Comparison of ENCODE assay signal across 23 cellular contexts in genomic region chr15:58369956-58370355, GRCh38.
DNase-seq lines count a peak whose midpoint lies in the region; ATAC-seq, FAIRE-seq and TF ChIP-seq lines count a peak whose summit lies in the region.
"Had no signal": no experiment of that assay in that cellular context is flagged by ENCODE, and none has a peak within 500 bp of the region (broad histone marks: within the 10 kb centered on the region; RNA-seq: fewer than 3 reads in every experiment).

No MANE protein-coding gene starts in this region.

- H3K36me3 Mint-ChIP-seq in T-helper 2 cell treated with Interferon-gamma antibody and Interleukin-4, amounts not matched to agents 5 μg/mL and 100 μg/mL, for 36 hours (ENCODE audit: low read depth), result peaks cover 9% of the 10 kb centered on the region
- H3K36me3 Mint-ChIP-seq in natural killer cell treated with Interleukin-12 subunit alpha and Interleukin-12 subunit beta and Interleukin-15 and Interleukin-18, amount 100 ng/mL, for 72 hours, result peaks cover 6% of the 10 kb centered on the region
- H3K36me3 Mint-ChIP-seq in activated CD8-positive, alpha-beta T cell treated with anti-CD3 and anti-CD28 coated beads, Interleukin-2, amount 10 ng/mL, durations not matched to agents 7 days and 5 days (ENCODE audit: low read depth), result peaks cover 6% of the 10 kb centered on the region
- H3K36me3 Mint-ChIP-seq: CD4-positive, alpha-beta memory T cell had no signal

- CTCF ChIA-PET in GM12878 (lab: Yijun Ruan, JAX), result no interaction called here
- CTCF ChIA-PET in activated CD8-positive, alpha-beta T cell treated with anti-CD3 and anti-CD28 coated beads, Interleukin-2, amount 10 ng/mL, durations not matched to agents 7 days and 5 days (lab: Charles Lee), result interaction anchor here (2.3 kb wide), 1 partner anchor 12 kb away, joined by 6 read pairs; no protein-coding TSS in a partner anchor

- POLR2A ChIA-PET in GM12878 (lab: Charles Lee), result interaction anchor here (1.3 kb wide), 1 partner anchor 37 kb away, joined by 6 read pairs; no protein-coding TSS in a partner anchor
- POLR2A ChIA-PET in activated CD8-positive, alpha-beta T cell treated with anti-CD3 and anti-CD28 coated beads, Interleukin-2, amount 10 ng/mL, durations not matched to agents 7 days and 5 days (lab: Charles Lee), result interaction anchor here (0.6 kb wide), 2 partner anchors 39 to 1706 kb away, joined by 3 read pairs; no protein-coding TSS in a partner anchor

- DNase-seq in T-helper 2 cell treated with Interferon-gamma antibody and Interleukin-4, amounts not matched to agents 5 μg/mL and 100 μg/mL, for 36 hours (ENCODE audit: low spot score), result no peak
- DNase-seq in T-helper 2 cell (no peak), GM12878 (ENCODE audit: low read depth, low spot score) (no peak), H4 (ENCODE audit: low spot score) (no peak)
- DNase-seq in natural killer cell treated with Interleukin-12 subunit alpha and Interleukin-12 subunit beta and Interleukin-15 and Interleukin-18, amount 100 ng/mL, for 72 hours (ENCODE audit: low spot score), result no peak
- no peak for DNase-seq in activated CD8-positive, alpha-beta T cell treated with anti-CD3 and anti-CD28 coated beads, Interleukin-2, amount 10 ng/mL, durations not matched to agents 7 days and 5 days
- DNase-seq: Caco-2, DMS 273 treated with DMSO at 0.1 percent for 48 hours, DMS79 treated with DMSO at 0.1 percent for 48 hours, NCI-H1105, NCI-H2081 treated with DMSO at 0.1 percent for 48 hours, NCI-H2171 treated with DMSO at 0.1 percent for 48 hours, NCI-H526, RPMI8226, SHP77 had no signal

- ATAC-seq in GM12878 (no peak), HG03280 (IDR thresholded peaks at IDR 0.05; ENCODE audit: unreplicated experiment) (no peak), GM18517 (IDR thresholded peaks at IDR 0.05; ENCODE audit: unreplicated experiment) (no peak)
- no peak for ATAC-seq in natural killer cell treated with Interleukin-12 subunit alpha and Interleukin-12 subunit beta and Interleukin-15 and Interleukin-18, amount 100 ng/mL, for 72 hours
- no peak for ATAC-seq in activated CD8-positive, alpha-beta T cell treated with anti-CD3 and anti-CD28 coated beads, Interleukin-2, amount 10 ng/mL, durations not matched to agents 7 days and 5 days

- peaks cover 13% of the 10 kb centered on the region for H3K9me3 Mint-ChIP-seq in T-helper 2 cell treated with Interferon-gamma antibody and Interleukin-4, amounts not matched to agents 5 μg/mL and 100 μg/mL, for 36 hours
- peaks cover 4% of the 10 kb centered on the region for H3K9me3 Mint-ChIP-seq in natural killer cell treated with Interleukin-12 subunit alpha and Interleukin-12 subunit beta and Interleukin-15 and Interleukin-18, amount 100 ng/mL, for 72 hours
- peaks cover 17% of the 10 kb centered on the region for H3K9me3 Mint-ChIP-seq in activated CD8-positive, alpha-beta T cell treated with anti-CD3 and anti-CD28 coated beads, Interleukin-2, amount 10 ng/mL, durations not matched to agents 7 days and 5 days (ENCODE audit: insufficient read depth)

- no peaks in the 10 kb centered on the region for H3K27me3 Mint-ChIP-seq in T-helper 2 cell treated with Interferon-gamma antibody and Interleukin-4, amounts not matched to agents 5 μg/mL and 100 μg/mL, for 36 hours (ENCODE audit: low read depth)
- no peaks in the 10 kb centered on the region for H3K27me3 Mint-ChIP-seq in natural killer cell treated with Interleukin-12 subunit alpha and Interleukin-12 subunit beta and Interleukin-15 and Interleukin-18, amount 100 ng/mL, for 72 hours
- H3K27me3 Mint-ChIP-seq in activated CD8-positive, alpha-beta T cell treated with anti-CD3 and anti-CD28 coated beads, Interleukin-2, amount 10 ng/mL, durations not matched to agents 7 days and 5 days (ENCODE audit: low read depth), result peaks cover 9% of the 10 kb centered on the region

- TF ChIP-seq EP300 in GM12878 (IDR thresholded peaks at IDR 0.05; ENCODE audit: borderline replicate concordance in 1 of 2, control insufficient read depth in 1 of 2, low read depth in 2 of 2, low read length in 2 of 2), result no peak

- RAD21 ChIA-PET in GM12878 (lab: Charles Lee; ENCODE audit: unreplicated experiment), result interaction anchor here (1.0 to 2.3 kb wide), 2 partner anchors 10 to 12 kb away, joined by 4 to 7 read pairs; no protein-coding TSS in a partner anchor

- TF ChIP-seq CTCF in GM12878 (IDR thresholded peaks at IDR 0.05 in 2 of 3, conservative IDR thresholded peaks at IDR 0.05 in 1 of 3; ENCODE audit: control insufficient read depth in 2 of 3, extremely low read depth in 1 of 3, insufficient read depth in 1 of 3, low read depth in 3 of 3, low read length in 3 of 3), result no peak

- H3K4me2 ChIP-seq in GM12878 (ENCODE audit: control insufficient read depth, insufficient read depth), result peak overlapping the region; percentile 39; the same call in 1 of the 2 replicates
- H3K4me2 ChIP-seq: BLaER1 treated with 17β-estradiol and CSF1 and Interleukin-3, amounts not matched to agents 10 nM and 100 nM; KMS-11 had no signal

- peak; percentile 41 for FAIRE-seq in GM12878 (lab: Jason Lieb, UNC)
- FAIRE-seq: H1, HTR-8/SVneo had no signal

- TF ChIP-seq POLR2A in GM12878 (IDR thresholded peaks at IDR 0.05; ENCODE audit: low read depth, low read length), result no peak

- intact Hi-C loops in GM12878 (cut with micrococcal nuclease; ENCODE audit: unreplicated experiment), result no loop called here

- no peak for TF ChIP-seq RAD21 in GM12878 (IDR thresholded peaks at IDR 0.05; ENCODE audit: insufficient read depth, low read depth, low read length)

- no peaks in the 10 kb centered on the region for H3K9me3 ChIP-seq in GM12878 (replicated peaks; ENCODE audit: control insufficient read depth, insufficient read depth, low read length)
- H3K9me3 ChIP-seq: Caco-2 had no signal

- no peaks in the 10 kb centered on the region for H3K36me3 ChIP-seq in GM12878 (ENCODE audit: control insufficient read depth in 2 of 2, insufficient read depth in 2 of 2, low read length in 1 of 2)
- H3K36me3 ChIP-seq: BLaER1 treated with 17β-estradiol and CSF1 and Interleukin-3, amounts not matched to agents 10 nM and 100 nM had no signal

- BruUV-seq in GM12878 (replicated peaks; lab: Mats Ljungman, UMichigan), result no TSS peak

- peaks cover 11% of the 10 kb centered on the region for H3K4me1 Mint-ChIP-seq in T-helper 2 cell treated with Interferon-gamma antibody and Interleukin-4, amounts not matched to agents 5 μg/mL and 100 μg/mL, for 36 hours (ENCODE audit: low read depth)
- H3K4me1 Mint-ChIP-seq in natural killer cell treated with Interleukin-12 subunit alpha and Interleukin-12 subunit beta and Interleukin-15 and Interleukin-18, amount 100 ng/mL, for 72 hours (ENCODE audit: low read depth in 2 of 2), result peaks cover 13 to 17% of the 10 kb centered on the region in 2 donors
- H3K4me1 Mint-ChIP-seq in activated CD8-positive, alpha-beta T cell treated with anti-CD3 and anti-CD28 coated beads, Interleukin-2, amount 10 ng/mL, durations not matched to agents 7 days and 5 days (ENCODE audit: low read depth), result peaks cover 12% of the 10 kb centered on the region

- no peak overlapping the region for H3K4me3 ChIP-seq in GM12878
- H3K4me3 ChIP-seq: BLaER1 treated with 17β-estradiol and CSF1 and Interleukin-3, amounts not matched to agents 10 nM and 100 nM had no signal

- peak overlapping the region; percentile 73 for H3K4me3 Mint-ChIP-seq in T-helper 2 cell treated with Interferon-gamma antibody and Interleukin-4, amounts not matched to agents 5 μg/mL and 100 μg/mL, for 36 hours
- H3K4me3 Mint-ChIP-seq in natural killer cell treated with Interleukin-12 subunit alpha and Interleukin-12 subunit beta and Interleukin-15 and Interleukin-18, amount 100 ng/mL, for 72 hours, result peak overlapping the region; percentile 70
- no peak overlapping the region for H3K4me3 Mint-ChIP-seq in activated CD8-positive, alpha-beta T cell treated with anti-CD3 and anti-CD28 coated beads, Interleukin-2, amount 10 ng/mL, durations not matched to agents 7 days and 5 days

- no peak overlapping the region for H3K27ac Mint-ChIP-seq in T-helper 2 cell treated with Interferon-gamma antibody and Interleukin-4, amounts not matched to agents 5 μg/mL and 100 μg/mL, for 36 hours
- H3K27ac Mint-ChIP-seq in natural killer cell treated with Interleukin-12 subunit alpha and Interleukin-12 subunit beta and Interleukin-15 and Interleukin-18, amount 100 ng/mL, for 72 hours, result peak overlapping the region; percentile 25 to 40
- no peak overlapping the region for H3K27ac Mint-ChIP-seq in activated CD8-positive, alpha-beta T cell treated with anti-CD3 and anti-CD28 coated beads, Interleukin-2, amount 10 ng/mL, durations not matched to agents 7 days and 5 days

- H4K20me1 ChIP-seq in GM12878 (ENCODE audit: control insufficient read depth, insufficient read depth), result no peaks in the 10 kb centered on the region
- H4K20me1 ChIP-seq: BLaER1 treated with 17β-estradiol and CSF1 and Interleukin-3, amounts not matched to agents 10 nM and 100 nM had no signal

- in situ Hi-C loops in GM12878 (cut with MboI), result no loop called here

- H3K9ac ChIP-seq in GM12878 (ENCODE audit: control insufficient read depth, insufficient read depth, low read length), result no peak overlapping the region
- H3K9ac ChIP-seq: BLaER1 treated with 17β-estradiol and CSF1 and Interleukin-3, amounts not matched to agents 10 nM and 100 nM; KMS-11 had no signal

- H3K27me3 ChIP-seq in GM12878 (replicated peaks in 1 of 2; ENCODE audit: control insufficient read depth in 2 of 2, insufficient read depth in 2 of 2, low read length in 1 of 2), result no peaks in the 10 kb centered on the region
- H3K27me3 ChIP-seq: BLaER1 treated with 17β-estradiol and CSF1 and Interleukin-3, amounts not matched to agents 10 nM and 100 nM had no signal

- no peaks in the 10 kb centered on the region for H3K79me2 ChIP-seq in GM12878 (ENCODE audit: control insufficient read depth, insufficient read depth, low read length)

- WGBS in GM12878 (ENCODE audit: insufficient coverage, insufficient replicate concordance, low lambda C conversion rate, missing lambda C conversion rate), result 14% methylated on average over 3 of the region's 3 CpGs

- H2AFZ ChIP-seq in GM12878 (ENCODE audit: control insufficient read depth, low read depth, low read length), result peak overlapping the region; percentile 52

- no peaks in the 10 kb centered on the region for H3K4me1 ChIP-seq in GM12878 (ENCODE audit: control insufficient read depth, insufficient read depth, low read length)
- H3K4me1 ChIP-seq: BLaER1 treated with 17β-estradiol and CSF1 and Interleukin-3, amounts not matched to agents 10 nM and 100 nM had no signal

- H3K27ac ChIP-seq in GM12878 (ENCODE audit: control insufficient read depth, insufficient read depth), result no peak overlapping the region
- H3K27ac ChIP-seq: 22Rv1; BLaER1 treated with 17β-estradiol and CSF1 and Interleukin-3, amounts not matched to agents 10 nM and 100 nM; KMS-11 had no signal

- SMC1A ChIA-PET in GM12878 (lab: Charles Lee; ENCODE audit: uncharacterized antibody, unreplicated experiment), result interaction anchor here (0.8 to 1.6 kb wide), 3 partner anchors 9 to 13 kb away, joined by 3 to 5 read pairs (median 4); no protein-coding TSS in a partner anchor

Comparison
In these comparisons a context has a peak if more than half of its experiments do, and no peak if none do; other contexts are left out.
1. H3K27ac Mint-ChIP-seq: peak in natural killer cell treated with Interleukin-12 subunit alpha and Interleukin-12 subunit beta and Interleukin-15 and Interleukin-18, amount 100 ng/mL, for 72 hours (2 of 2); none in T-helper 2 cell treated with Interferon-gamma antibody and Interleukin-4, amounts not matched to agents 5 μg/mL and 100 μg/mL, for 36 hours (single experiment) and activated CD8-positive, alpha-beta T cell treated with anti-CD3 and anti-CD28 coated beads, Interleukin-2, amount 10 ng/mL, durations not matched to agents 7 days and 5 days (single experiment).